ENCODE assay signal across 1 cellular context in the genomic region with DNA sequence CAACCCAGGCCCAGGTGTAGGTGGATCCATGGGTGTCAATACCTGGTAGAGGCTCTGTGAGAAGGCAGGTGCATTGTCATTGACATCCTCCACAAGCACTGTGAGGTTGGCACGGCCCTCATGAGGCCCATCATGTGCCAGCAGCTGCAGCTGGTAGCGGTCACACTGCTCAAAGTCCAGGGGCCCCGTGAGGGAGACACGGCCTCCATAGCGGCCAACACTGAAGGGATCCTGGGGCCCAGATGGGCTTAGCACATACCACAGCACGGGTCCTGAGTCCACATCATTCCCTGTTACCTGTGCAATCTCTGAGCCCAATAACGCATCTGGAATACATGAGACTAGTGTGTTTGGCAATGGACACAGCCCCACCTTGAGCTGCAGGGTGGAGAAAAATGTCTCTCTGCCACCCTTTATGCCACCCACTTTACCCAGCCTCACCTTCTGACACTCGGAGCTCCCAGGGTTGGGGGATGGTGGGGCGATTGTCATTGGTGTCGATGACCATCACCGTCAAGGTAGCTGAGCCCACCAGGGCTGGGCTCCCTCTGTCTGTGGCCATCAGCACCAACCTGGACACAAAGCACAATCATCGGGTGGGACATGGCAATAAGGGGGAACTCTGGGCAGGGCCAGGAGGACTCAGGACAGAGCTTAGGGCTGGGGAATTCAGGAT.
TF ChIP-seq lines count a peak whose summit lies in the region.

No MANE protein-coding gene starts in this region.

TF ChIP-seq in HepG2, 621 proteins besides CTCF, POLR2A, EP300 and RAD21 (continues in another document):
- no peak for TF ChIP-seq ERF (CRISPR knock-in tag; IDR thresholded peaks at IDR 0.05)
- peak; percentile 72 for TF ChIP-seq BHLHE40 (IDR thresholded peaks at IDR 0.05; ENCODE audit: low read length)
- no peak for TF ChIP-seq CEBPG (CRISPR knock-in tag; IDR thresholded peaks at IDR 0.05)
- no peak for TF ChIP-seq ZNF44 (CRISPR knock-in tag; IDR thresholded peaks at IDR 0.05)
- no peak for TF ChIP-seq MYNN (CRISPR knock-in tag; IDR thresholded peaks at IDR 0.05; ENCODE audit: low read depth)
- TF ChIP-seq ZNF776 (CRISPR knock-in tag; IDR thresholded peaks at IDR 0.05), result no peak
- no peak for TF ChIP-seq ESRRA (CRISPR knock-in tag; IDR thresholded peaks at IDR 0.05; ENCODE audit: low read depth)
- TF ChIP-seq TEAD2 (CRISPR knock-in tag; IDR thresholded peaks at IDR 0.05), result no peak
- TF ChIP-seq NFIB (CRISPR knock-in tag; IDR thresholded peaks at IDR 0.05; ENCODE audit: borderline replicate concordance), result no peak
- TF ChIP-seq, protein P1, sequence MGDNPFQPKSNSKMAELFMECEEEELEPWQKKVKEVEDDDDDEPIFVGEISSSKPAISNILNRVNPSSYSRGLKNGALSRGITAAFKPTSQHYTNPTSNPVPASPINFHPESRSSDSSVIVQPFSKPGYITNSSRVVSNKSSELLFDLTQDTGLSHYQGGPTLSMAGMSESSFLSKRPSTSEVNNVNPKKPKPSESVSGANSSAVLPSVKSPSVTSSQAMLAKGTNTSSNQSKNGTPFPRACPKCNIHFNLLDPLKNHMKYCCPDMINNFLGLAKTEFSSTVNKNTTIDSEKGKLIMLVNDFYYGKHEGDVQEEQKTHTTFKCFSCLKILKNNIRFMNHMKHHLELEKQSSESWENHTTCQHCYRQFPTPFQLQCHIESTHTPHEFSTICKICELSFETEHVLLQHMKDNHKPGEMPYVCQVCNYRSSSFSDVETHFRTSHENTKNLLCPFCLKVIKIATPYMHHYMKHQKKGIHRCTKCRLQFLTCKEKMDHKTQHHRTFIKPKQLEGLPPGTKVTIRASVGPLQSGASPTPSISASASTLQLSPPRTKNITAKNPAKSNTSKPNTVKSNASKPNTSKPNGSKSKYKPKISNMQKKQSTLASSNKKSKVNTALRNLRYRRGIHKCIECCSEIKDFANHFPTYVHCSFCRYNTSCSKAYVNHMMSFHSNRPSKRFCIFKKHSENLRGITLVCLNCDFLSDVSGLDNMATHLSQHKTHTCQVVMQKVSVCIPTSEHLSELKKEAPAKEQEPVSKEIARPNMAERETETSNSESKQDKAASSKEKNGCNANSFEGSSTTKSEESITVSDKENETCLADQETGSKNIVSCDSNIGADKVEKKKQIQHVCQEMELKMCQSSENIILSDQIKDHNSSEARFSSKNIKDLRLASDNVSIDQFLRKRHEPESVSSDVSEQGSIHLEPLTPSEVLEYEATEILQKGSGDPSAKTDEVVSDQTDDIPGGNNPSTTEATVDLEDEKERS (CRISPR knock-in tag; IDR thresholded peaks at IDR 0.05), result no peak
- TF ChIP-seq ZNF124 (CRISPR knock-in tag; IDR thresholded peaks at IDR 0.05), result no peak
- no peak for TF ChIP-seq KLF16 (CRISPR knock-in tag; IDR thresholded peaks at IDR 0.05)
- TF ChIP-seq HOXA9 (CRISPR knock-in tag; IDR thresholded peaks at IDR 0.05; ENCODE audit: borderline replicate concordance), result no peak
- no peak for TF ChIP-seq ZNF143 (CRISPR knock-in tag; IDR thresholded peaks at IDR 0.05)
- TF ChIP-seq, protein P2, sequence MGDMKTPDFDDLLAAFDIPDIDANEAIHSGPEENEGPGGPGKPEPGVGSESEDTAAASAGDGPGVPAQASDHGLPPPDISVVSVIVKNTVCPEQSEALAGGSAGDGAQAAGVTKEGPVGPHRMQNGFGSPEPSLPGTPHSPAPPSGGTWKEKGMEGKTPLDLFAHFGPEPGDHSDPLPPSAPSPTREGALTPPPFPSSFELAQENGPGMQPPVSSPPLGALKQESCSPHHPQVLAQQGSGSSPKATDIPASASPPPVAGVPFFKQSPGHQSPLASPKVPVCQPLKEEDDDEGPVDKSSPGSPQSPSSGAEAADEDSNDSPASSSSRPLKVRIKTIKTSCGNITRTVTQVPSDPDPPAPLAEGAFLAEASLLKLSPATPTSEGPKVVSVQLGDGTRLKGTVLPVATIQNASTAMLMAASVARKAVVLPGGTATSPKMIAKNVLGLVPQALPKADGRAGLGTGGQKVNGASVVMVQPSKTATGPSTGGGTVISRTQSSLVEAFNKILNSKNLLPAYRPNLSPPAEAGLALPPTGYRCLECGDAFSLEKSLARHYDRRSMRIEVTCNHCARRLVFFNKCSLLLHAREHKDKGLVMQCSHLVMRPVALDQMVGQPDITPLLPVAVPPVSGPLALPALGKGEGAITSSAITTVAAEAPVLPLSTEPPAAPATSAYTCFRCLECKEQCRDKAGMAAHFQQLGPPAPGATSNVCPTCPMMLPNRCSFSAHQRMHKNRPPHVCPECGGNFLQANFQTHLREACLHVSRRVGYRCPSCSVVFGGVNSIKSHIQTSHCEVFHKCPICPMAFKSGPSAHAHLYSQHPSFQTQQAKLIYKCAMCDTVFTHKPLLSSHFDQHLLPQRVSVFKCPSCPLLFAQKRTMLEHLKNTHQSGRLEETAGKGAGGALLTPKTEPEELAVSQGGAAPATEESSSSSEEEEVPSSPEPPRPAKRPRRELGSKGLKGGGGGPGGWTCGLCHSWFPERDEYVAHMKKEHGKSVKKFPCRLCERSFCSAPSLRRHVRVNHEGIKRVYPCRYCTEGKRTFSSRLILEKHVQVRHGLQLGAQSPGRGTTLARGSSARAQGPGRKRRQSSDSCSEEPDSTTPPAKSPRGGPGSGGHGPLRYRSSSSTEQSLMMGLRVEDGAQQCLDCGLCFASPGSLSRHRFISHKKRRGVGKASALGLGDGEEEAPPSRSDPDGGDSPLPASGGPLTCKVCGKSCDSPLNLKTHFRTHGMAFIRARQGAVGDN (CRISPR knock-in tag; IDR thresholded peaks at IDR 0.05), result peak; percentile 33; the same call in 1 of the 2 replicates
- TF ChIP-seq ZNF746 (CRISPR knock-in tag; IDR thresholded peaks at IDR 0.05), result no peak
- no peak for TF ChIP-seq MLLT10 (CRISPR knock-in tag; IDR thresholded peaks at IDR 0.05)
- TF ChIP-seq ZBTB42 (CRISPR knock-in tag; IDR thresholded peaks at IDR 0.05), result no peak
- no peak for TF ChIP-seq ZNF331 (CRISPR knock-in tag; IDR thresholded peaks at IDR 0.05)
- TF ChIP-seq ZNF484 (CRISPR knock-in tag; IDR thresholded peaks at IDR 0.05; ENCODE audit: borderline replicate concordance, low read depth), result no peak
- TF ChIP-seq BRCA1 (CRISPR knock-in tag; IDR thresholded peaks at IDR 0.05), result no peak
- TF ChIP-seq ZNF614 (CRISPR knock-in tag; IDR thresholded peaks at IDR 0.05; ENCODE audit: borderline replicate concordance), result no peak
- TF ChIP-seq, protein P3, sequence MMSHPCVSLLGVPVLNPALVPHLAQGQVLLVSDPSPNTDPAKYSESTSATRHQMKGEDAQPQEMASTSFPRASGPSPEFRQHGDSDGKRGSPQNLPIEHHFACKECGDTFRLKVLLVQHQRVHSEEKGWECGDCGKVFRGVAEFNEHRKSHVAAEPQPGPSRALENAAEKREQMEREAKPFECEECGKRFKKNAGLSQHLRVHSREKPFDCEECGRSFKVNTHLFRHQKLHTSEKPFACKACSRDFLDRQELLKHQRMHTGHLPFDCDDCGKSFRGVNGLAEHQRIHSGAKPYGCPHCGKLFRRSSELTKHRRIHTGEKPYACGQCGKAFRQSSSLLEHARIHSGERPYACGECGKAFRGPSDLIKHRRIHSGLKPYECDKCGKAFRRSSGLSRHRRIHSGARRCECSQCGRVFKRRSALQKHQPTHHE (CRISPR knock-in tag; IDR thresholded peaks at IDR 0.05; ENCODE audit: borderline replicate concordance), result no peak
- TF ChIP-seq, protein P4, sequence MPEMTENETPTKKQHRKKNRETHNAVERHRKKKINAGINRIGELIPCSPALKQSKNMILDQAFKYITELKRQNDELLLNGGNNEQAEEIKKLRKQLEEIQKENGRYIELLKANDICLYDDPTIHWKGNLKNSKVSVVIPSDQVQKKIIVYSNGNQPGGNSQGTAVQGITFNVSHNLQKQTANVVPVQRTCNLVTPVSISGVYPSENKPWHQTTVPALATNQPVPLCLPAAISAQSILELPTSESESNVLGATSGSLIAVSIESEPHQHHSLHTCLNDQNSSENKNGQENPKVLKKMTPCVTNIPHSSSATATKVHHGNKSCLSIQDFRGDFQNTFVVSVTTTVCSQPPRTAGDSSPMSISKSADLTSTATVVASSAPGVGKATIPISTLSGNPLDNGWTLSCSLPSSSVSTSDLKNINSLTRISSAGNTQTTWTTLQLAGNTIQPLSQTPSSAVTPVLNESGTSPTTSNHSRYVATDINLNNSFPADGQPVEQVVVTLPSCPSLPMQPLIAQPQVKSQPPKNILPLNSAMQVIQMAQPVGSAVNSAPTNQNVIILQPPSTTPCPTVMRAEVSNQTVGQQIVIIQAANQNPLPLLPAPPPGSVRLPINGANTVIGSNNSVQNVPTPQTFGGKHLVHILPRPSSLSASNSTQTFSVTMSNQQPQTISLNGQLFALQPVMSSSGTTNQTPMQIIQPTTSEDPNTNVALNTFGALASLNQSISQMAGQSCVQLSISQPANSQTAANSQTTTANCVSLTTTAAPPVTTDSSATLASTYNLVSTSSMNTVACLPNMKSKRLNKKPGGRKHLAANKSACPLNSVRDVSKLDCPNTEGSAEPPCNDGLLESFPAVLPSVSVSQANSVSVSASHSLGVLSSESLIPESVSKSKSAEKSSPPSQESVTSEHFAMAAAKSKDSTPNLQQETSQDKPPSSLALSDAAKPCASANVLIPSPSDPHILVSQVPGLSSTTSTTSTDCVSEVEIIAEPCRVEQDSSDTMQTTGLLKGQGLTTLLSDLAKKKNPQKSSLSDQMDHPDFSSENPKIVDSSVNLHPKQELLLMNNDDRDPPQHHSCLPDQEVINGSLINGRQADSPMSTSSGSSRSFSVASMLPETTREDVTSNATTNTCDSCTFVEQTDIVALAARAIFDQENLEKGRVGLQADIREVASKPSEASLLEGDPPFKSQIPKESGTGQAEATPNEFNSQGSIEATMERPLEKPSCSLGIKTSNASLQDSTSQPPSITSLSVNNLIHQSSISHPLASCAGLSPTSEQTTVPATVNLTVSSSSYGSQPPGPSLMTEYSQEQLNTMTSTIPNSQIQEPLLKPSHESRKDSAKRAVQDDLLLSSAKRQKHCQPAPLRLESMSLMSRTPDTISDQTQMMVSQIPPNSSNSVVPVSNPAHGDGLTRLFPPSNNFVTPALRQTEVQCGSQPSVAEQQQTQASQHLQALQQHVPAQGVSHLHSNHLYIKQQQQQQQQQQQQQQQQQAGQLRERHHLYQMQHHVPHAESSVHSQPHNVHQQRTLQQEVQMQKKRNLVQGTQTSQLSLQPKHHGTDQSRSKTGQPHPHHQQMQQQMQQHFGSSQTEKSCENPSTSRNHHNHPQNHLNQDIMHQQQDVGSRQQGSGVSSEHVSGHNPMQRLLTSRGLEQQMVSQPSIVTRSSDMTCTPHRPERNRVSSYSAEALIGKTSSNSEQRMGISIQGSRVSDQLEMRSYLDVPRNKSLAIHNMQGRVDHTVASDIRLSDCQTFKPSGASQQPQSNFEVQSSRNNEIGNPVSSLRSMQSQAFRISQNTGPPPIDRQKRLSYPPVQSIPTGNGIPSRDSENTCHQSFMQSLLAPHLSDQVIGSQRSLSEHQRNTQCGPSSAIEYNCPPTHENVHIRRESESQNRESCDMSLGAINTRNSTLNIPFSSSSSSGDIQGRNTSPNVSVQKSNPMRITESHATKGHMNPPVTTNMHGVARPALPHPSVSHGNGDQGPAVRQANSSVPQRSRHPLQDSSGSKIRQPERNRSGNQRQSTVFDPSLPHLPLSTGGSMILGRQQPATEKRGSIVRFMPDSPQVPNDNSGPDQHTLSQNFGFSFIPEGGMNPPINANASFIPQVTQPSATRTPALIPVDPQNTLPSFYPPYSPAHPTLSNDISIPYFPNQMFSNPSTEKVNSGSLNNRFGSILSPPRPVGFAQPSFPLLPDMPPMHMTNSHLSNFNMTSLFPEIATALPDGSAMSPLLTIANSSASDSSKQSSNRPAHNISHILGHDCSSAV (CRISPR knock-in tag; IDR thresholded peaks at IDR 0.05; ENCODE audit: borderline replicate concordance), result no peak
- TF ChIP-seq THYN1 (CRISPR knock-in tag; IDR thresholded peaks at IDR 0.05; ENCODE audit: borderline replicate concordance, low read depth), result no peak
- no peak for TF ChIP-seq CC2D1A (CRISPR knock-in tag; IDR thresholded peaks at IDR 0.05)
- TF ChIP-seq, protein P5, sequence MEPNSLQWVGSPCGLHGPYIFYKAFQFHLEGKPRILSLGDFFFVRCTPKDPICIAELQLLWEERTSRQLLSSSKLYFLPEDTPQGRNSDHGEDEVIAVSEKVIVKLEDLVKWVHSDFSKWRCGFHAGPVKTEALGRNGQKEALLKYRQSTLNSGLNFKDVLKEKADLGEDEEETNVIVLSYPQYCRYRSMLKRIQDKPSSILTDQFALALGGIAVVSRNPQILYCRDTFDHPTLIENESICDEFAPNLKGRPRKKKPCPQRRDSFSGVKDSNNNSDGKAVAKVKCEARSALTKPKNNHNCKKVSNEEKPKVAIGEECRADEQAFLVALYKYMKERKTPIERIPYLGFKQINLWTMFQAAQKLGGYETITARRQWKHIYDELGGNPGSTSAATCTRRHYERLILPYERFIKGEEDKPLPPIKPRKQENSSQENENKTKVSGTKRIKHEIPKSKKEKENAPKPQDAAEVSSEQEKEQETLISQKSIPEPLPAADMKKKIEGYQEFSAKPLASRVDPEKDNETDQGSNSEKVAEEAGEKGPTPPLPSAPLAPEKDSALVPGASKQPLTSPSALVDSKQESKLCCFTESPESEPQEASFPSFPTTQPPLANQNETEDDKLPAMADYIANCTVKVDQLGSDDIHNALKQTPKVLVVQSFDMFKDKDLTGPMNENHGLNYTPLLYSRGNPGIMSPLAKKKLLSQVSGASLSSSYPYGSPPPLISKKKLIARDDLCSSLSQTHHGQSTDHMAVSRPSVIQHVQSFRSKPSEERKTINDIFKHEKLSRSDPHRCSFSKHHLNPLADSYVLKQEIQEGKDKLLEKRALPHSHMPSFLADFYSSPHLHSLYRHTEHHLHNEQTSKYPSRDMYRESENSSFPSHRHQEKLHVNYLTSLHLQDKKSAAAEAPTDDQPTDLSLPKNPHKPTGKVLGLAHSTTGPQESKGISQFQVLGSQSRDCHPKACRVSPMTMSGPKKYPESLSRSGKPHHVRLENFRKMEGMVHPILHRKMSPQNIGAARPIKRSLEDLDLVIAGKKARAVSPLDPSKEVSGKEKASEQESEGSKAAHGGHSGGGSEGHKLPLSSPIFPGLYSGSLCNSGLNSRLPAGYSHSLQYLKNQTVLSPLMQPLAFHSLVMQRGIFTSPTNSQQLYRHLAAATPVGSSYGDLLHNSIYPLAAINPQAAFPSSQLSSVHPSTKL (CRISPR knock-in tag; IDR thresholded peaks at IDR 0.05), result peak; percentile 29; the same call in 1 of the 2 replicates
- TF ChIP-seq HNRNPL (IDR thresholded peaks at IDR 0.05; ENCODE audit: low read depth, low read length), result peak; percentile 93
- TF ChIP-seq KAT2B (IDR thresholded peaks at IDR 0.05; ENCODE audit: borderline replicate concordance, low read depth, low read length), result no peak
